In the genomic region with DNA sequence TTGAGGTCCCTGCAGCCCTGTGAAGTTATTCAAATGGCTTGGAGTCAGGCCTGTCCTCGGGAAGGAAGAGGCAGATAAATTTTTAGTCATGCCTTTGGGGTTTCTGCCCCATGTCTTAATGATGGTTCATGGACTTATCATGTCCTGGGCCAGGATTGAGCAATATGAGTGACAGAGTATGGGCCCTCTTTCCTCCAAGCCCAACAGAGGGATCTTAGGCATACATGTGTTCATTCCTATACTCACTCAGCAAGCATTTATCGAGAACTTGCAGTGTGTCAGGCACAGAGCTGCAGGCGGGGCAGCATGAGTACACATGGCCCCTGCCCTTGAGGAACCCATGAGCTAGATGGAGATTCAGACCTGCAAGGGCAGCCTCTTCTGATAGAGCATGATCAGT, we compare ENCODE assay signal across 23 cellular contexts. TPM values are rescaled to one million over a fixed set of nuclear protein-coding genes. Genes with fewer than 3 reads are reported as not detected.
DNase-seq lines count a peak whose midpoint lies in the region; ATAC-seq, FAIRE-seq and TF ChIP-seq lines count a peak whose summit lies in the region.
"Had no signal": no experiment of that assay in that cellular context is flagged by ENCODE, and none has a peak within 500 bp of the region (broad histone marks: within the 10 kb centered on the region; RNA-seq: fewer than 3 reads in every experiment).

No MANE protein-coding gene starts in this region.

- TF ChIP-seq CTCF in HFFc6 (IDR thresholded peaks at IDR 0.05) = no peak
- no peak for TF ChIP-seq CTCF in astrocyte (IDR thresholded peaks at IDR 0.05; ENCODE audit: insufficient read depth, low read depth, low read length)
- TF ChIP-seq CTCF in keratinocyte (optimal IDR thresholded peaks at IDR 0.05 in 1 of 3, IDR thresholded peaks at IDR 0.05 in 1 of 3, conservative IDR thresholded peaks at IDR 0.05 in 1 of 3; ENCODE audit: extremely low read depth in 1 of 3, insufficient read depth in 2 of 3, low read length in 3 of 3) = no peak
- no peak for TF ChIP-seq CTCF in vagina (IDR thresholded peaks at IDR 0.05)

- no peak for TF ChIP-seq POLR2A in vagina (IDR thresholded peaks at IDR 0.05)

- dilution Hi-C loops in keratinocyte (cut with MboI; ENCODE audit: extremely low pct_ligation_motif_present, low sequenced_read_pairs) = no loop called here

- no peaks in the 10 kb centered on the region for H3K36me3 Mint-ChIP-seq in HFFc6 (ENCODE audit: low read depth)
- peaks cover 3% of the 10 kb centered on the region for H3K36me3 Mint-ChIP-seq in astrocyte (ENCODE audit: low read depth, unreplicated experiment)
- H3K36me3 Mint-ChIP-seq: CD14-positive monocyte had no signal

- H3K4me1 Mint-ChIP-seq in HFFc6 (ENCODE audit: low read depth) (peaks cover 36% of the 10 kb centered on the region), astrocyte (ENCODE audit: low read depth, unreplicated experiment) (peaks cover 61% of the 10 kb centered on the region)
- H3K4me1 Mint-ChIP-seq: CD14-positive monocyte had no signal

- no peak overlapping the region for H3K4me2 ChIP-seq in astrocyte (ENCODE audit: low read length)
- H3K4me2 ChIP-seq in keratinocyte (ENCODE audit: control insufficient read depth, extremely low read depth, insufficient read depth, low read depth, low read length) = no peak overlapping the region

- FAIRE-seq in astrocyte (lab: Jason Lieb, UNC) = no peak
- no peak for FAIRE-seq in keratinocyte (lab: Jason Lieb, UNC)
- FAIRE-seq: A549 had no signal

- H4K20me1 ChIP-seq in astrocyte (ENCODE audit: insufficient read depth, low read length) (no peaks in the 10 kb centered on the region), keratinocyte (ENCODE audit: control insufficient read depth, extremely low read depth, insufficient read depth, low read length) (no peaks in the 10 kb centered on the region)

- H3K36me3 ChIP-seq in astrocyte (ENCODE audit: insufficient read depth, low read length) (no peaks in the 10 kb centered on the region), keratinocyte (ENCODE audit: control insufficient read depth in 2 of 2, extremely low read depth in 1 of 2, insufficient read depth in 2 of 2, low read length in 2 of 2) (no peaks in the 10 kb centered on the region), vagina (no peaks in the 10 kb centered on the region)
- H3K36me3 ChIP-seq: colonic mucosa, gastroesophageal sphincter, stomach, uterus had no signal

- H3K9ac ChIP-seq in astrocyte (ENCODE audit: low read length) (no peak overlapping the region), keratinocyte (ENCODE audit: control insufficient read depth, extremely low read depth, insufficient read depth, low read length) (no peak overlapping the region)

- H3K9me3 Mint-ChIP-seq in HFFc6 = no peaks in the 10 kb centered on the region
- H3K9me3 Mint-ChIP-seq in astrocyte (ENCODE audit: unreplicated experiment) = peaks cover 5% of the 10 kb centered on the region
- H3K9me3 Mint-ChIP-seq: activated naive CD4-positive, alpha-beta T cell treated with anti-CD3 and anti-CD28 coated beads for 36 hours; nephron had no signal

- H3K4me1 ChIP-seq in astrocyte (ENCODE audit: insufficient read depth, low read length) (peaks cover 13% of the 10 kb centered on the region), keratinocyte (ENCODE audit: control insufficient read depth, extremely low read depth, insufficient read depth, low read length) (peaks cover 4% of the 10 kb centered on the region), vagina (peaks cover 4% of the 10 kb centered on the region)
- H3K4me1 ChIP-seq: colonic mucosa, uterus had no signal

- H3K27me3 ChIP-seq in astrocyte (ENCODE audit: insufficient read depth, low read length) = peaks cover 18% of the 10 kb centered on the region
- peaks cover 7% of the 10 kb centered on the region for H3K27me3 ChIP-seq in keratinocyte (ENCODE audit: control insufficient read depth, extremely low read depth, insufficient read depth, low read length)
- H3K27me3 ChIP-seq in vagina = no peaks in the 10 kb centered on the region
- H3K27me3 ChIP-seq: uterus had no signal

- intact Hi-C loops in vagina (cut with DNase I) = no loop called here

- no peak for ATAC-seq in GM19351 (IDR thresholded peaks at IDR 0.05; ENCODE audit: unreplicated experiment)
- no peak for ATAC-seq in GM19328 (IDR thresholded peaks at IDR 0.05; ENCODE audit: unreplicated experiment)
- ATAC-seq: A549, gastroesophageal sphincter, left colon had no signal

- H2AFZ ChIP-seq in astrocyte (ENCODE audit: low read depth, low read length) (no peak overlapping the region), keratinocyte (ENCODE audit: control insufficient read depth, low read length) (no peak overlapping the region)

- H3K27ac ChIP-seq in astrocyte (ENCODE audit: low read depth, low read length) (no peak overlapping the region), keratinocyte (ENCODE audit: control insufficient read depth, insufficient read depth, low read length) (no peak overlapping the region), vagina (no peak overlapping the region)
- H3K27ac ChIP-seq: colonic mucosa, gastroesophageal sphincter, uterus had no signal

- H3K9me1 ChIP-seq in keratinocyte (ENCODE audit: control insufficient read depth, extremely low read depth, insufficient read depth, low read length) = no peaks in the 10 kb centered on the region

- H3K9me3 ChIP-seq in astrocyte (ENCODE audit: insufficient read depth, low read depth, low read length) (no peaks in the 10 kb centered on the region), keratinocyte (ENCODE audit: control insufficient read depth, low read depth, low read length) (no peaks in the 10 kb centered on the region), vagina (no peaks in the 10 kb centered on the region)
- H3K9me3 ChIP-seq: A549, colonic mucosa, gastroesophageal sphincter, stomach, uterus had no signal

- H3K79me2 ChIP-seq in astrocyte (ENCODE audit: insufficient read depth, low read length) (no peaks in the 10 kb centered on the region), keratinocyte (ENCODE audit: control insufficient read depth, insufficient read depth, low read length) (no peaks in the 10 kb centered on the region)

- H3K27me3 Mint-ChIP-seq in HFFc6 (ENCODE audit: insufficient read depth) (peaks cover 31% of the 10 kb centered on the region), astrocyte (ENCODE audit: low read depth, unreplicated experiment) (peaks cover 17% of the 10 kb centered on the region)

- H3K27ac Mint-ChIP-seq in HFFc6 (peak overlapping the region; percentile 66), astrocyte (ENCODE audit: unreplicated experiment) (peak overlapping the region; percentile 30)
- H3K27ac Mint-ChIP-seq: activated naive CD4-positive, alpha-beta T cell treated with anti-CD3 and anti-CD28 coated beads for 36 hours; CD14-positive monocyte; nephron; progenitor cell of endocrine pancreas had no signal

- peak overlapping the region; percentile 41; the same call in 1 of the 2 replicates for H3K4me3 Mint-ChIP-seq in HFFc6
- H3K4me3 Mint-ChIP-seq in astrocyte (ENCODE audit: unreplicated experiment) = no peak overlapping the region
- H3K4me3 Mint-ChIP-seq: activated naive CD4-positive, alpha-beta T cell treated with anti-CD3 and anti-CD28 coated beads for 36 hours; CD14-positive monocyte; nephron had no signal

- DNase-seq in AG08395 (ENCODE audit: low spot score) = peak; percentile 65
- peak; percentile 67 for DNase-seq in HFFc6
- peak; percentile 35 for DNase-seq in astrocyte (ENCODE audit: low read depth)
- DNase-seq in keratinocyte (ENCODE audit: low read depth, low spot score) = peak; percentile 32
- DNase-seq in activated CD8-positive, alpha-beta memory T cell treated with anti-CD3 and anti-CD28 coated beads for 24 hours = no peak
- no peak for DNase-seq in vagina (ENCODE audit: extremely low spot score in 2 of 2)
- DNase-seq: activated naive CD4-positive, alpha-beta T cell treated with anti-CD3 and anti-CD28 coated beads for 36 hours; colonic mucosa; DMS 273 treated with DMSO at 0.1 percent for 48 hours; left colon; midbrain; NCI-H2081; NCI-H526; stimulated activated CD4-positive, alpha-beta T cell treated with anti-CD3 and anti-CD28 coated beads, Interleukin-4, amount 100 ng/mL, for 24 hours; stomach; uterus had no signal

- H3K4me3 ChIP-seq in astrocyte (ENCODE audit: insufficient read depth, low read depth, low read length) = no peak overlapping the region
- no peak overlapping the region for H3K4me3 ChIP-seq in keratinocyte (ENCODE audit: control insufficient read depth in 2 of 3, extremely low read depth in 1 of 3, insufficient read depth in 2 of 3, low read depth in 1 of 3, low read length in 3 of 3)
- no peak overlapping the region for H3K4me3 ChIP-seq in vagina
- H3K4me3 ChIP-seq: A549, colonic mucosa, gastroesophageal sphincter, stomach, uterus had no signal

RNA-seq across cellular contexts. Expression of gene ESYT3, which starts 6.2 kb away (rescaled TPM):
- under 1 TPM in 2 of 6 experiments, not detected in 4; 0.05 to 0.09 TPM for total RNA-seq in HFFc6 (2021; fragmentation: NEBNext Ultra II Directional; extraction: Animal tissue kit (Norgen Biotek cat#: 25700))
- total RNA-seq in astrocyte (2.0 and 2.6 TPM in 2 replicates), vagina (2.0 TPM)
- polyA plus RNA-seq in keratinocyte = 0.49 to 0.63 TPM (median 0.62 TPM) in 3 replicates
- polyA plus RNA-seq in keratinocyte (2011; ENCODE audit: low read depth) = 33.8 TPM
- 0.22 and 0.30 TPM in 2 replicates for polyA plus RNA-seq in keratinocyte (2011; cell fraction: cytosol; rRNA removed)
- 3.4 and 4.0 TPM in 2 replicates for polyA plus RNA-seq in keratinocyte (2011; cell fraction: nucleus; rRNA removed)
- 0.32 and 15.3 TPM in 2 replicates for polyA plus RNA-seq in keratinocyte (2012; ENCODE audit: low replicate concordance)
- 0.59 to 5.3 TPM (median 3.4 TPM) in 3 replicates for polyA minus RNA-seq in keratinocyte
- polyA minus RNA-seq in keratinocyte (2011; cell fraction: cytosol; rRNA and poly(A)+ RNA removed) = not detected
- 2.4 and 3.7 TPM in 2 replicates for polyA minus RNA-seq in keratinocyte (2011; cell fraction: nucleus; rRNA and poly(A)+ RNA removed)
- polyA plus RNA-seq: CD14-positive monocyte had no signal

Comparison
In these comparisons a context has a peak if more than half of its experiments do, and no peak if none do; other contexts are left out.
1. DNase-seq: peak in AG08395 (single experiment), HFFc6 (single experiment), astrocyte (single experiment) and keratinocyte (single experiment); none in activated CD8-positive, alpha-beta memory T cell treated with anti-CD3 and anti-CD28 coated beads for 24 hours (single experiment) and vagina (0 of 2).